ENCODE assay signal across 27 cellular contexts in genomic region chr9:81303658-81304057, GRCh38.
"Had no signal": no experiment of that assay in that cellular context is flagged by ENCODE, and none has a peak within 500 bp of the region (broad histone marks: within the 10 kb centered on the region; RNA-seq: fewer than 3 reads in every experiment).

No MANE protein-coding gene starts in this region.

- H3K4me3 ChIP-seq: ascending aorta had no signal

- H3K27ac ChIP-seq: ascending aorta, VCaP had no signal

- H3K4me1 ChIP-seq: ascending aorta had no signal

- ATAC-seq: activated CD8-positive, alpha-beta memory T cell treated with anti-CD3 and anti-CD28 coated beads, Interleukin-2, amount 10 ng/mL, durations not matched to agents 7 days and 5 days; activated CD8-positive, alpha-beta T cell treated with anti-CD3 and anti-CD28 coated beads, Interleukin-2, amount 10 ng/mL, durations not matched to agents 7 days and 5 days; activated naive CD8-positive, alpha-beta T cell treated with anti-CD3 and anti-CD28 coated beads, Interleukin-2, amount 50 U/mL, for 24 hours had no signal

- DNase-seq: activated B cell treated with CpG ODN at 0.5 μM for 24 hours; activated CD4-positive, alpha-beta memory T cell treated with anti-CD3 and anti-CD28 coated beads, Interleukin-2, amount 10 ng/mL, durations not matched to agents 7 days and 5 days; activated CD4-positive, alpha-beta T cell treated with anti-CD3 and anti-CD28 coated beads for 4 hours; activated CD4-positive, alpha-beta T cell treated with anti-CD3 and anti-CD28 coated beads, Interleukin-2, amount 10 ng/mL, durations not matched to agents 7 days and 5 days; activated CD4-positive, alpha-beta T cell treated with anti-CD3 and anti-CD28 coated beads, Interleukin-2, amount 50 U/mL, for 48 hours; activated CD4-positive, CD25-positive, alpha-beta regulatory T cell treated with anti-CD3 and anti-CD28 coated beads, Interleukin-2, amount 50 U/mL, for 72 hours; activated CD8-positive, alpha-beta memory T cell treated with anti-CD3 and anti-CD28 coated beads for 24 hours; activated CD8-positive, alpha-beta memory T cell treated with anti-CD3 and anti-CD28 coated beads, Interleukin-2, amount 10 ng/mL, durations not matched to agents 7 days and 5 days; activated CD8-positive, alpha-beta memory T cell treated with anti-CD3 and anti-CD28 coated beads, Interleukin-2, amount 50 U/mL, for 48 hours; activated CD8-positive, alpha-beta T cell treated with anti-CD3 and anti-CD28 coated beads, Interleukin-2, amount 10 ng/mL, durations not matched to agents 7 days and 5 days; activated effector memory CD4-positive, alpha-beta T cell treated with Interleukin-2 at 50 U/mL for 16 hours; activated gamma-delta T cell; activated naive CD4-positive, alpha-beta T cell treated with anti-CD3 and anti-CD28 coated beads, Interleukin-2, amount 10 ng/mL, durations not matched to agents 7 days and 5 days; activated naive CD4-positive, alpha-beta T cell treated with Interleukin-2 at 50 U/mL for 16 hours; activated naive CD8-positive, alpha-beta T cell treated with anti-CD3 and anti-CD28 coated beads, Interleukin-2, amount 10 ng/mL, durations not matched to agents 7 days and 5 days; activated naive CD8-positive, alpha-beta T cell treated with anti-CD3 and anti-CD28 coated beads, Interleukin-2, amount 50 U/mL, for 24 hours; activated T-cell treated with anti-CD3 and anti-CD28 coated beads, Interleukin-2, amount 50 U/mL, for 24 hours; activated T-cell treated with anti-CD3 and anti-CD28 coated beads, Interleukin-2, amount 50 U/mL, for 48 hours; amygdala; anterior cingulate cortex; caudate nucleus; cerebellar nuclear complex; T-helper 1 cell; T-helper 2 cell; T-helper 9 cell had no signal

- H3K36me3 ChIP-seq: ascending aorta had no signal

- H3K27me3 ChIP-seq: ascending aorta had no signal
